ENCODE assay signal across 8 cellular contexts in genomic region chr11:27700351-27701261, GRCh38. TPM values are rescaled to one million over a fixed set of nuclear protein-coding genes. Genes with fewer than 3 reads are reported as not detected.
DNase-seq lines count a peak whose midpoint lies in the region; ATAC-seq and TF ChIP-seq lines count a peak whose summit lies in the region.

BDNF (minus strand) TSS chr11:27700455; CDS start chr11:27658564, 41,891 bp downstream.

- H3K36me3 ChIP-seq in SJSA1: peaks cover 14% of the 10 kb centered on the region
- H3K36me3 ChIP-seq in endodermal cell (ENCODE audit: control insufficient read depth, insufficient read depth, low read length): no peaks in the 10 kb centered on the region
- no peaks in the 10 kb centered on the region for H3K36me3 ChIP-seq in mucosa of stomach (ENCODE audit: control insufficient read depth, insufficient read depth, low read length)

- H3K9me3 ChIP-seq in SJSA1 (replicated peaks) (no peaks in the 10 kb centered on the region), endodermal cell (ENCODE audit: control insufficient read depth, low read length) (no peaks in the 10 kb centered on the region), mucosa of stomach (ENCODE audit: control insufficient read depth, low read length) (no peaks in the 10 kb centered on the region)

- peaks cover 22% of the 10 kb centered on the region for H3K4me1 Mint-ChIP-seq in endodermal cell

- DNase-seq in DMS53 treated with DMSO at 0.1 percent for 48 hours (lab: John Stamatoyannopoulos, UW; ENCODE audit: unreplicated experiment) (peak; percentile 6), GOT3 (lab: John Stamatoyannopoulos, UW) (peak; percentile 48), SJSA1 (ENCODE audit: low read depth in 1 of 2, low spot score in 2 of 2) (peak; percentile 42 to 69), endodermal cell (peak; percentile 79), NCI-H2029 (lab: John Stamatoyannopoulos, UW) (no peak)

- peaks cover 77% of the 10 kb centered on the region for H3K27me3 Mint-ChIP-seq in endodermal cell (ENCODE audit: insufficient read depth)

- H3K27ac Mint-ChIP-seq in endodermal cell: peak within 1 kb of the TSS; percentile 43

- H3K27ac ChIP-seq in SJSA1 (peak within 1 kb of the TSS; percentile 53), endodermal cell (ENCODE audit: low read depth, low read length) (no peak within 1 kb of the TSS)

- H3K9ac ChIP-seq in endodermal cell (ENCODE audit: extremely low read depth, low read length, poor library complexity, severe bottlenecking) (no peak within 1 kb of the TSS), mucosa of stomach (ENCODE audit: low read length) (peak within 1 kb of the TSS; percentile 19)

- 0% methylated on average over 35 to 91 of the region's 91 CpGs for WGBS in endodermal cell (ENCODE audit: insufficient coverage in 1 of 2, insufficient read length in 1 of 2), 2 experiments

- H3K27me3 ChIP-seq in SJSA1 (replicated peaks) (no peaks in the 10 kb centered on the region), endodermal cell (ENCODE audit: control insufficient read depth, insufficient read depth, low read length, poor library complexity, severe bottlenecking) (peaks cover 78% of the 10 kb centered on the region), mucosa of stomach (ENCODE audit: control insufficient read depth, insufficient read depth, low read length) (peaks cover 58% of the 10 kb centered on the region)

- H3K4me3 Mint-ChIP-seq in endodermal cell: peak within 1 kb of the TSS; percentile 65

- ATAC-seq in GM18520 (IDR thresholded peaks at IDR 0.05; ENCODE audit: unreplicated experiment): no peak
- no peak for ATAC-seq in GM21381 (IDR thresholded peaks at IDR 0.05; ENCODE audit: unreplicated experiment)

- no peaks in the 10 kb centered on the region for H3K9me3 Mint-ChIP-seq in endodermal cell

- no peak for TF ChIP-seq CTCF in endodermal cell (conservative IDR thresholded peaks at IDR 0.05)

- H3K4me1 ChIP-seq in SJSA1 (replicated peaks) (peaks cover 23% of the 10 kb centered on the region), endodermal cell (ENCODE audit: control insufficient read depth, insufficient read depth, low read length) (no peaks in the 10 kb centered on the region), mucosa of stomach (ENCODE audit: control insufficient read depth, insufficient read depth, low read length) (peaks cover 15% of the 10 kb centered on the region)

- H3K4me3 ChIP-seq in SJSA1 (peak within 1 kb of the TSS; percentile 66), endodermal cell (ENCODE audit: low read length) (peak within 1 kb of the TSS; percentile 82), mucosa of stomach (ENCODE audit: low read length) (peak within 1 kb of the TSS; percentile 39)

- H3K36me3 Mint-ChIP-seq in endodermal cell (ENCODE audit: low read depth): no peaks in the 10 kb centered on the region

RNA-seq across cellular contexts. Expression of gene BDNF, which starts in this region (rescaled TPM):
- total RNA-seq in SJSA1 (2014; rRNA removed; shearing (Covaris generic)): 22.4 and 23.6 TPM in 2 replicates
- under 1 TPM in 1 of 2 donors, not detected in 1; 0.33 TPM for total RNA-seq in endodermal cell
- polyA plus RNA-seq in endodermal cell (2013, experiment 1 of 2): 0.82 TPM
- polyA plus RNA-seq in endodermal cell (2013, experiment 2 of 2): 0.75 TPM

Comparison
In these comparisons a context has a peak if more than half of its experiments do, and no peak if none do; other contexts are left out.
1. RNA of gene BDNF (total RNA-seq): 22.4 to 23.6 TPM in SJSA1; 0.33 TPM in endodermal cell; every median in the first group is over 10 times any median in the second.
2. Peak in DNase-seq and H3K4me3 ChIP-seq in endodermal cell; RNA of the gene not detected or under 1 TPM.
3. Peak in every context shown above with its lines, with median percentiles within 50 percentile points of each other: H3K4me3 ChIP-seq.